Comparison of ENCODE assay signal across 1 cellular context in genomic region chr9:98315551-98316060, GRCh38.
A peak's percentile ranks its signal among the peaks of the same experiment; 100 is the strongest.
TF ChIP-seq lines count a peak whose summit lies in the region.

No MANE protein-coding gene starts in this region.

TF ChIP-seq in K562, 482 proteins besides CTCF, POLR2A, EP300 and RAD21 (continued from another document):
- TF ChIP-seq, protein P1, sequence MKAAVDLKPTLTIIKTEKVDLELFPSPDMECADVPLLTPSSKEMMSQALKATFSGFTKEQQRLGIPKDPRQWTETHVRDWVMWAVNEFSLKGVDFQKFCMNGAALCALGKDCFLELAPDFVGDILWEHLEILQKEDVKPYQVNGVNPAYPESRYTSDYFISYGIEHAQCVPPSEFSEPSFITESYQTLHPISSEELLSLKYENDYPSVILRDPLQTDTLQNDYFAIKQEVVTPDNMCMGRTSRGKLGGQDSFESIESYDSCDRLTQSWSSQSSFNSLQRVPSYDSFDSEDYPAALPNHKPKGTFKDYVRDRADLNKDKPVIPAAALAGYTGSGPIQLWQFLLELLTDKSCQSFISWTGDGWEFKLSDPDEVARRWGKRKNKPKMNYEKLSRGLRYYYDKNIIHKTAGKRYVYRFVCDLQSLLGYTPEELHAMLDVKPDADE (conservative IDR thresholded peaks at IDR 0.05; ENCODE audit: control insufficient read depth, low read depth, low read length), result 0 out of 2 replicates have a peak, but pooled peaks have one; percentile 35
- TF ChIP-seq CBFB (CRISPR knock-in tag; IDR thresholded peaks at IDR 0.05) (peak; percentile 20; the same call in 1 of the 2 replicates), HCFC1 (IDR thresholded peaks at IDR 0.05; ENCODE audit: low read depth, low read length) (peak; percentile 39; the same call in 1 of the 2 replicates), TBL1XR1 (IDR thresholded peaks at IDR 0.05; ENCODE audit: low read length in 2 of 2) (0 out of 4 replicates have a peak, but pooled peaks have one; percentile 10 to 27), ESRRA (IDR thresholded peaks at IDR 0.05; ENCODE audit: borderline replicate concordance, low read depth) (0 out of 2 replicates have a peak, but pooled peaks have one; percentile 41), REST (CRISPR knock-in tag; IDR thresholded peaks at IDR 0.05; ENCODE audit: low read depth) (no peak), ZNF239 (CRISPR knock-in tag; IDR thresholded peaks at IDR 0.05) (no peak)
TF ChIP-seq in K562: peak in this region for 66.
